16 cellular contexts compared by ENCODE assay signal in the genomic region with DNA sequence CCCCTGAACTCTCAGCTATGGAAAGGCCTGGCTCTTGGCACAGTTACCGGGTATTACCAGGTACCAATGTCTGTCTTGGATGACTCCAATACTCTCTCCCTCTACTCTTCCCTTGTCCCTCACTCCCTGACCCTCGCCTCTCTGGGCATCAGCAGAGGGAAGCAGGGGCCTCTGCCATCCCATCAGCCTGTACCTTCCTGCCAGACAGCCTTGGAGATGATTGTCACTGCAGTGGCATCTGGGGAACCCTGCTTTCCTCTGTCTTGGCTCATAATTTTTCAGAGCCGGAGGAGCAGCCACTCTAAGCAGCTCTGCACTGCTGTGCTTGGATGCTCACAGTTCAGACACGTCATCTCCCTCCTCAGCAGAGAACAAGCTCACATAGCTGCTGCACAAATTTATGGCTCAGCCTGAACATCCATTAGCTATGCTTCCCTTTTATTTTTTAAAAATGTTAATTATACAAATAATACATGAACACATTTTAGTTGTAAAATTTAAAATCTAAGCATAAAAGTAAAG.
DNase-seq lines count a peak whose midpoint lies in the region; TF ChIP-seq lines count a peak whose summit lies in the region.
"Had no signal": no experiment of that assay in that cellular context is flagged by ENCODE, and none has a peak within 500 bp of the region (broad histone marks: within the 10 kb centered on the region; RNA-seq: fewer than 3 reads in every experiment).

No MANE protein-coding gene starts in this region.

- H3K4me3 Mint-ChIP-seq in endodermal cell (no peak overlapping the region), neural progenitor cell (no peak overlapping the region)

- intact Hi-C loops in left ventricle myocardium inferior (cut with micrococcal nuclease): no loop called here

- H2AFZ ChIP-seq in Karpas-422 (ENCODE audit: low read length) (no peak overlapping the region), neural progenitor cell (replicated peaks) (no peak overlapping the region)

- H3K36me3 ChIP-seq in Karpas-422 (ENCODE audit: insufficient read depth, low read length) (no peaks in the 10 kb centered on the region), endodermal cell (ENCODE audit: control insufficient read depth, insufficient read depth, low read length) (no peaks in the 10 kb centered on the region), neural progenitor cell (no peaks in the 10 kb centered on the region), left ventricle myocardium inferior (no peaks in the 10 kb centered on the region)
- H3K36me3 ChIP-seq: BE2C, HAP-1 had no signal

- peaks cover 33% of the 10 kb centered on the region for H3K36me3 Mint-ChIP-seq in endodermal cell (ENCODE audit: low read depth)
- H3K36me3 Mint-ChIP-seq in neural progenitor cell: no peaks in the 10 kb centered on the region

- WGBS in endodermal cell (ENCODE audit: insufficient coverage in 1 of 2, insufficient read length in 1 of 2), 2 experiments: 78 to 86% methylated on average over 2 to 4 of the region's 4 CpGs

- H3K9me3 ChIP-seq in Karpas-422 (ENCODE audit: low read length) (no peaks in the 10 kb centered on the region), endodermal cell (ENCODE audit: control insufficient read depth, low read length) (peaks cover 5% of the 10 kb centered on the region), neural progenitor cell (ENCODE audit: low read depth) (no peaks in the 10 kb centered on the region), left ventricle myocardium inferior (replicated peaks) (no peaks in the 10 kb centered on the region)
- H3K9me3 ChIP-seq: BE2C, HAP-1 had no signal

- H3K27me3 Mint-ChIP-seq in endodermal cell (ENCODE audit: insufficient read depth) (peaks cover 4% of the 10 kb centered on the region), neural progenitor cell (ENCODE audit: insufficient read depth, low read depth) (no peaks in the 10 kb centered on the region)

- H3F3A ChIP-seq in neural progenitor cell (ENCODE audit: low read depth): no peaks in the 10 kb centered on the region

- H3K27ac Mint-ChIP-seq in endodermal cell: no peak overlapping the region
- peak overlapping the region; percentile 74 for H3K27ac Mint-ChIP-seq in neural progenitor cell

- H3K9ac ChIP-seq in Karpas-422 (ENCODE audit: low read length) (peak overlapping the region; percentile 80), endodermal cell (ENCODE audit: extremely low read depth, low read length, poor library complexity, severe bottlenecking) (no peak overlapping the region), neural progenitor cell (no peak overlapping the region)

- H4K20me1 ChIP-seq in Karpas-422 (ENCODE audit: insufficient read depth, low read depth, low read length) (no peaks in the 10 kb centered on the region), neural progenitor cell (ENCODE audit: low read depth) (no peaks in the 10 kb centered on the region)

- H3K79me2 ChIP-seq in Karpas-422 (ENCODE audit: low read length) (no peaks in the 10 kb centered on the region), neural progenitor cell (ENCODE audit: low read depth) (no peaks in the 10 kb centered on the region)

- H3K27ac ChIP-seq in Karpas-422 (ENCODE audit: low read length): peak overlapping the region; percentile 95
- H3K27ac ChIP-seq in endodermal cell (ENCODE audit: low read depth, low read length): no peak overlapping the region
- no peak overlapping the region for H3K27ac ChIP-seq in neural progenitor cell
- no peak overlapping the region for H3K27ac ChIP-seq in left ventricle myocardium inferior (replicated peaks)

- H3K4me1 Mint-ChIP-seq in endodermal cell (peaks cover 59% of the 10 kb centered on the region), neural progenitor cell (peaks cover 28% of the 10 kb centered on the region)

- peaks cover 100% of the 10 kb centered on the region for H3K4me1 ChIP-seq in Karpas-422 (ENCODE audit: low read length)
- H3K4me1 ChIP-seq in endodermal cell (ENCODE audit: control insufficient read depth, insufficient read depth, low read length): peaks cover 16% of the 10 kb centered on the region
- peaks cover 24% of the 10 kb centered on the region for H3K4me1 ChIP-seq in neural progenitor cell
- H3K4me1 ChIP-seq in left ventricle myocardium inferior: peaks cover 5% of the 10 kb centered on the region

- no peaks in the 10 kb centered on the region for H3K27me3 ChIP-seq in Karpas-422 (ENCODE audit: low read length)
- H3K27me3 ChIP-seq in endodermal cell (ENCODE audit: control insufficient read depth, insufficient read depth, low read length, poor library complexity, severe bottlenecking): no peaks in the 10 kb centered on the region
- no peaks in the 10 kb centered on the region for H3K27me3 ChIP-seq in neural progenitor cell
- H3K27me3 ChIP-seq in left ventricle myocardium inferior (ENCODE audit: low read depth): no peaks in the 10 kb centered on the region
- H3K27me3 ChIP-seq: BE2C had no signal

- H3K9me3 Mint-ChIP-seq in endodermal cell (no peaks in the 10 kb centered on the region), neural progenitor cell (peaks cover 2% of the 10 kb centered on the region)

- peak; percentile 48 for DNase-seq in Ammon's horn (ENCODE audit: low spot score)
- peak; percentile 86 for DNase-seq in Karpas-422
- DNase-seq in endodermal cell: peak; percentile 57
- DNase-seq in neural progenitor cell (ENCODE audit: low spot score): no peak
- no peak for DNase-seq in NCI-H1436 (lab: John Stamatoyannopoulos, UW)
- DNase-seq in LoVo (ENCODE audit: low spot score): no peak
- DNase-seq in left ventricle myocardium inferior: no peak
- DNase-seq: ACHN, BE2C, DMS 273 treated with DMSO at 0.1 percent for 48 hours, EL, NCI-H2029 treated with DMSO at 0.1 percent for 48 hours, NCI-H446 treated with DMSO at 0.1 percent for 48 hours, NCI-H82, SIG-M5 had no signal

- H3K9me2 ChIP-seq in Karpas-422 (replicated peaks; ENCODE audit: insufficient read depth, low read length): no peaks in the 10 kb centered on the region

- TF ChIP-seq CTCF in endodermal cell (conservative IDR thresholded peaks at IDR 0.05) (no peak), neural progenitor cell (IDR thresholded peaks at IDR 0.05) (no peak), left ventricle myocardium inferior (IDR thresholded peaks at IDR 0.05; ENCODE audit: borderline replicate concordance) (no peak)

- H3K4me3 ChIP-seq in Karpas-422 (ENCODE audit: low read length) (peak overlapping the region; percentile 54; the same call in 1 of the 2 replicates), endodermal cell (ENCODE audit: low read length) (no peak overlapping the region), neural progenitor cell (no peak overlapping the region), left ventricle myocardium inferior (no peak overlapping the region)
- H3K4me3 ChIP-seq: HAP-1 had no signal

- H3K4me2 ChIP-seq in Karpas-422 (ENCODE audit: low read depth, low read length, poor library complexity, severe bottlenecking) (peak overlapping the region; percentile 59), neural progenitor cell (no peak overlapping the region)

Comparison
In these comparisons a context has a peak if more than half of its experiments do, and no peak if none do; other contexts are left out.
1. DNase-seq: peak in Ammon's horn (single experiment), Karpas-422 (single experiment) and endodermal cell (single experiment); none in neural progenitor cell (single experiment), NCI-H1436 (single experiment), LoVo (single experiment) and left ventricle myocardium inferior (single experiment).